Comparison of ENCODE assay signal across 15 cellular contexts in genomic region chr2:100053087-100053486, GRCh38.
DNase-seq lines count a peak whose midpoint lies in the region; ATAC-seq and TF ChIP-seq lines count a peak whose summit lies in the region.
"Had no signal": no experiment of that assay in that cellular context is flagged by ENCODE, and none has a peak within 500 bp of the region (broad histone marks: within the 10 kb centered on the region; RNA-seq: fewer than 3 reads in every experiment).

No MANE protein-coding gene starts in this region.

- no peak for ATAC-seq in activated naive CD8-positive, alpha-beta T cell treated with anti-CD3 and anti-CD28 coated beads, Interleukin-2, amount 50 U/mL, for 24 hours
- ATAC-seq in lower lobe of right lung (peak; percentile 28 to 51), HG02970 (IDR thresholded peaks at IDR 0.05; ENCODE audit: low FRiP score, unreplicated experiment) (no peak)
- ATAC-seq in stimulated activated naive B cell treated with anti-CD40 and anti-IgM and Interleukin-4, amounts not matched to agents 10 μg/mL and 1 μg/mL and 100 μg/mL, for 72 hours (replicated peaks) = peak; percentile 57 to 64
- ATAC-seq: CD8-positive, alpha-beta T cell had no signal

- no peaks in the 10 kb centered on the region for H3K9me3 Mint-ChIP-seq in activated naive CD8-positive, alpha-beta T cell treated with anti-CD3 and anti-CD28 coated beads, Interleukin-2, amount 50 U/mL, for 24 hours
- no peaks in the 10 kb centered on the region for H3K9me3 Mint-ChIP-seq in activated naive CD8-positive, alpha-beta T cell treated with anti-CD3 and anti-CD28 coated beads for 36 hours
- H3K9me3 Mint-ChIP-seq in stimulated activated naive B cell treated with anti-CD40 and anti-IgM and Interleukin-4, amounts not matched to agents 10 μg/mL and 1 μg/mL and 100 μg/mL, for 72 hours = peaks cover 0 to 3% of the 10 kb centered on the region in 2 donors
- peaks cover 5% of the 10 kb centered on the region; the same call in 1 of the 2 replicates for H3K9me3 Mint-ChIP-seq in HFFc6
- H3K9me3 Mint-ChIP-seq: CD8-positive, alpha-beta T cell had no signal

- H3K4me1 ChIP-seq in lower lobe of right lung = no peaks in the 10 kb centered on the region
- H3K4me1 ChIP-seq: BLaER1 treated with 17β-estradiol and CSF1 and Interleukin-3, amounts not matched to agents 10 nM and 100 nM; HAP-1 had no signal

- no peak for TF ChIP-seq POLR2A in erythroblast (IDR thresholded peaks at IDR 0.05; ENCODE audit: low read length)

- no peaks in the 10 kb centered on the region for H3K9me3 ChIP-seq in lower lobe of right lung
- H3K9me3 ChIP-seq: BLaER1 treated with 17β-estradiol and CSF1 and Interleukin-3, amounts not matched to agents 10 nM and 100 nM; HAP-1 had no signal

- H3K4me3 Mint-ChIP-seq in activated naive CD8-positive, alpha-beta T cell treated with anti-CD3 and anti-CD28 coated beads, Interleukin-2, amount 50 U/mL, for 24 hours = no peak overlapping the region
- no peak overlapping the region for H3K4me3 Mint-ChIP-seq in activated naive CD8-positive, alpha-beta T cell treated with anti-CD3 and anti-CD28 coated beads for 36 hours
- H3K4me3 Mint-ChIP-seq in stimulated activated naive B cell treated with anti-CD40 and anti-IgM and Interleukin-4, amounts not matched to agents 10 μg/mL and 1 μg/mL and 100 μg/mL, for 72 hours = no peak overlapping the region
- H3K4me3 Mint-ChIP-seq in HFFc6 = no peak overlapping the region
- H3K4me3 Mint-ChIP-seq: CD8-positive, alpha-beta T cell had no signal

- no peak overlapping the region for H3K4me3 ChIP-seq in lower lobe of right lung
- H3K4me3 ChIP-seq: BLaER1 treated with 17β-estradiol and CSF1 and Interleukin-3, amounts not matched to agents 10 nM and 100 nM; HAP-1 had no signal

- intact Hi-C loops in lower lobe of right lung (cut with DNase I) = no loop called here

- no peaks in the 10 kb centered on the region for H3K27me3 ChIP-seq in lower lobe of right lung (ENCODE audit: low read depth)
- H3K27me3 ChIP-seq: BLaER1 treated with 17β-estradiol and CSF1 and Interleukin-3, amounts not matched to agents 10 nM and 100 nM had no signal

- H3K27ac ChIP-seq in lower lobe of right lung = no peak overlapping the region
- H3K27ac ChIP-seq: BLaER1 treated with 17β-estradiol and CSF1 and Interleukin-3, amounts not matched to agents 10 nM and 100 nM; HL-60 had no signal

- TF ChIP-seq CTCF in lower lobe of right lung (IDR thresholded peaks at IDR 0.05) (no peak), HFFc6 (IDR thresholded peaks at IDR 0.05) (no peak)

- DNase-seq in activated naive CD8-positive, alpha-beta T cell treated with anti-CD3 and anti-CD28 coated beads, Interleukin-2, amount 50 U/mL, for 24 hours = no peak
- DNase-seq in activated naive CD8-positive, alpha-beta T cell treated with anti-CD3 and anti-CD28 coated beads for 36 hours = no peak
- no peak for DNase-seq in lower lobe of right lung
- no peak for DNase-seq in stimulated activated naive B cell treated with anti-CD40 and anti-IgM and Interleukin-4, amounts not matched to agents 10 μg/mL and 1 μg/mL and 100 μg/mL, for 72 hours
- no peak for DNase-seq in erythroblast (lab: John Stamatoyannopoulos, UW)
- DNase-seq in HFFc6 = no peak
- DNase-seq: 8988T; Calu3; CD8-positive, alpha-beta T cell; DMS79 treated with DMSO at 0.1 percent for 48 hours; GF-D8 had no signal

- peak overlapping the region; percentile 33 for H3K27ac Mint-ChIP-seq in activated naive CD8-positive, alpha-beta T cell treated with anti-CD3 and anti-CD28 coated beads, Interleukin-2, amount 50 U/mL, for 24 hours
- no peak overlapping the region for H3K27ac Mint-ChIP-seq in activated naive CD8-positive, alpha-beta T cell treated with anti-CD3 and anti-CD28 coated beads for 36 hours
- H3K27ac Mint-ChIP-seq in stimulated activated naive B cell treated with anti-CD40 and anti-IgM and Interleukin-4, amounts not matched to agents 10 μg/mL and 1 μg/mL and 100 μg/mL, for 72 hours = peak overlapping the region; percentile 90
- H3K27ac Mint-ChIP-seq in HFFc6 = no peak overlapping the region
- H3K27ac Mint-ChIP-seq: CD8-positive, alpha-beta T cell had no signal

- H3K4me1 Mint-ChIP-seq in activated naive CD8-positive, alpha-beta T cell treated with anti-CD3 and anti-CD28 coated beads, Interleukin-2, amount 50 U/mL, for 24 hours = peaks cover 10% of the 10 kb centered on the region
- H3K4me1 Mint-ChIP-seq in activated naive CD8-positive, alpha-beta T cell treated with anti-CD3 and anti-CD28 coated beads for 36 hours = peaks cover 5% of the 10 kb centered on the region
- peaks cover 45 to 62% of the 10 kb centered on the region in 2 donors for H3K4me1 Mint-ChIP-seq in stimulated activated naive B cell treated with anti-CD40 and anti-IgM and Interleukin-4, amounts not matched to agents 10 μg/mL and 1 μg/mL and 100 μg/mL, for 72 hours
- H3K4me1 Mint-ChIP-seq in HFFc6 (ENCODE audit: low read depth) = peaks cover 29% of the 10 kb centered on the region

- H3K36me3 ChIP-seq in lower lobe of right lung = no peaks in the 10 kb centered on the region
- H3K36me3 ChIP-seq: HAP-1 had no signal

- peaks cover 6% of the 10 kb centered on the region for H3K36me3 Mint-ChIP-seq in activated naive CD8-positive, alpha-beta T cell treated with anti-CD3 and anti-CD28 coated beads, Interleukin-2, amount 50 U/mL, for 24 hours (ENCODE audit: low read depth)
- H3K36me3 Mint-ChIP-seq in activated naive CD8-positive, alpha-beta T cell treated with anti-CD3 and anti-CD28 coated beads for 36 hours = no peaks in the 10 kb centered on the region
- H3K36me3 Mint-ChIP-seq in stimulated activated naive B cell treated with anti-CD40 and anti-IgM and Interleukin-4, amounts not matched to agents 10 μg/mL and 1 μg/mL and 100 μg/mL, for 72 hours = peaks cover 49 to 68% of the 10 kb centered on the region in 2 donors
- peaks cover 10% of the 10 kb centered on the region; the same call in 1 of the 2 replicates for H3K36me3 Mint-ChIP-seq in HFFc6 (ENCODE audit: low read depth)
- H3K36me3 Mint-ChIP-seq: CD8-positive, alpha-beta T cell had no signal

- H3K27me3 Mint-ChIP-seq in activated naive CD8-positive, alpha-beta T cell treated with anti-CD3 and anti-CD28 coated beads, Interleukin-2, amount 50 U/mL, for 24 hours = no peaks in the 10 kb centered on the region
- H3K27me3 Mint-ChIP-seq in activated naive CD8-positive, alpha-beta T cell treated with anti-CD3 and anti-CD28 coated beads for 36 hours = peaks cover 4% of the 10 kb centered on the region
- no peaks in the 10 kb centered on the region for H3K27me3 Mint-ChIP-seq in stimulated activated naive B cell treated with anti-CD40 and anti-IgM and Interleukin-4, amounts not matched to agents 10 μg/mL and 1 μg/mL and 100 μg/mL, for 72 hours
- peaks cover 1% of the 10 kb centered on the region for H3K27me3 Mint-ChIP-seq in HFFc6 (ENCODE audit: insufficient read depth)

Comparison
In these comparisons a context has a peak if more than half of its experiments do, and no peak if none do; other contexts are left out.
1. H3K27ac Mint-ChIP-seq: peak in activated naive CD8-positive, alpha-beta T cell treated with anti-CD3 and anti-CD28 coated beads, Interleukin-2, amount 50 U/mL, for 24 hours (single experiment) and stimulated activated naive B cell treated with anti-CD40 and anti-IgM and Interleukin-4, amounts not matched to agents 10 μg/mL and 1 μg/mL and 100 μg/mL, for 72 hours (single experiment); none in activated naive CD8-positive, alpha-beta T cell treated with anti-CD3 and anti-CD28 coated beads for 36 hours (single experiment) and HFFc6 (single experiment).
2. ATAC-seq: peak in lower lobe of right lung (2 of 2) and stimulated activated naive B cell treated with anti-CD40 and anti-IgM and Interleukin-4, amounts not matched to agents 10 μg/mL and 1 μg/mL and 100 μg/mL, for 72 hours (2 of 2); none in activated naive CD8-positive, alpha-beta T cell treated with anti-CD3 and anti-CD28 coated beads, Interleukin-2, amount 50 U/mL, for 24 hours (single experiment) and HG02970 (single experiment).